11 cellular contexts compared by ENCODE assay signal in the genomic region with DNA sequence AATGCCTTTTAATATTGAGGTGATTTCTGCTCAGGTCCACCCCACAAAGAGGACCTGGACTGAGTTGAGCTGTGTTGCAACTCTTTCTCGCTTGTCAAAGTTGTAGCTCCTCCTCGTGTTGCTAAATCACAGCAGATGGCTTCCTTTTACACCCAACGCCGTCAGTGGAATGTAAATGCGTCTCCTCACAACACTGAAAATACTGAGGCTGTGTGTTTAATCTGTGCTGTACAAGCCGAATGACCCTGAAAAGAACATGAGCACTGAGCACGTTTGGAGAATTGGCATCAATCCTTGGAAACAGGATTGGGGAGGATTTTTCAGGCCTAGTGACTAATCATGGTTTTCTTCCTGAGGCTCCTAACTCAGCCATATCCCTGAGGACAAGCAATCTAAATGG.
DNase-seq lines count a peak whose midpoint lies in the region; ATAC-seq and TF ChIP-seq lines count a peak whose summit lies in the region.
"Had no signal": no experiment of that assay in that cellular context is flagged by ENCODE, and none has a peak within 500 bp of the region (broad histone marks: within the 10 kb centered on the region; RNA-seq: fewer than 3 reads in every experiment).

No MANE protein-coding gene starts in this region.

- no peak overlapping the region for H3K27ac ChIP-seq in mesendoderm (ENCODE audit: low read depth, low read length)
- no peak overlapping the region for H3K27ac ChIP-seq in aorta (ENCODE audit: low read depth in 1 of 2, low read length in 2 of 2)
- H3K27ac ChIP-seq: BLaER1 treated with 17β-estradiol and CSF1 and Interleukin-3, amounts not matched to agents 10 nM and 100 nM had no signal

- no peak overlapping the region for H3K4me3 ChIP-seq in choroid plexus epithelial cell (ENCODE audit: low read depth, low read length)
- H3K4me3 ChIP-seq in mesendoderm (ENCODE audit: low read length): no peak overlapping the region
- no peak overlapping the region for H3K4me3 ChIP-seq in aorta (ENCODE audit: low read length in 2 of 2)
- no peak overlapping the region for H3K4me3 ChIP-seq in lower leg skin (ENCODE audit: low read depth, poor library complexity, severe bottlenecking)
- H3K4me3 ChIP-seq: BLaER1 treated with 17β-estradiol and CSF1 and Interleukin-3, amounts not matched to agents 10 nM and 100 nM had no signal

- no peak overlapping the region for H2AK5ac ChIP-seq in mesendoderm (ENCODE audit: low read length)

- TF ChIP-seq CTCF in choroid plexus epithelial cell (conservative IDR thresholded peaks at IDR 0.05; ENCODE audit: low read depth, low read length) (no peak), lower leg skin (IDR thresholded peaks at IDR 0.05) (no peak)

- H4K8ac ChIP-seq in mesendoderm (ENCODE audit: low read depth, low read length): no peak overlapping the region

- no peak overlapping the region for H3K23ac ChIP-seq in mesendoderm (ENCODE audit: low read length)

- DNase-seq in SKM-1 treated with dmso at 0.1 percent for 144 hours (lab: John Stamatoyannopoulos, UW; ENCODE audit: unreplicated experiment) (peak; percentile 55), SKM-1 (lab: John Stamatoyannopoulos, UW; ENCODE audit: unreplicated experiment) (no peak), choroid plexus epithelial cell (ENCODE audit: low read depth) (peak; percentile 91), mesendoderm (peak; percentile 32), aorta (no peak), lower leg skin (ENCODE audit: low spot score in 2 of 2) (no peak)
- no peak for DNase-seq in activated CD8-positive, alpha-beta memory T cell treated with anti-CD3 and anti-CD28 coated beads for 24 hours
- DNase-seq: activated CD4-positive, CD25-positive, alpha-beta regulatory T cell treated with anti-CD3 and anti-CD28 coated beads, Interleukin-2, amount 50 U/mL, for 72 hours; cortex of kidney had no signal

- H3K36me3 ChIP-seq in mesendoderm (ENCODE audit: control insufficient read depth, insufficient read depth, low read length) (no peaks in the 10 kb centered on the region), aorta (ENCODE audit: control insufficient read depth in 1 of 2, insufficient read depth in 2 of 2, low read length in 1 of 2) (no peaks in the 10 kb centered on the region)
- H3K36me3 ChIP-seq: BLaER1 treated with 17β-estradiol and CSF1 and Interleukin-3, amounts not matched to agents 10 nM and 100 nM had no signal

- no peaks in the 10 kb centered on the region for H3K9me3 ChIP-seq in aorta (ENCODE audit: control insufficient read depth, low read length)
- H3K9me3 ChIP-seq: BLaER1 treated with 17β-estradiol and CSF1 and Interleukin-3, amounts not matched to agents 10 nM and 100 nM had no signal

- H4K5ac ChIP-seq in mesendoderm (ENCODE audit: low read length): no peak overlapping the region

- intact Hi-C loops in aorta (cut with DNase I) (no loop called here), lower leg skin (cut with DNase I; ENCODE audit: low total_unique reads) (no loop called here)

- peak; percentile 79 for ATAC-seq in aorta (ENCODE audit: low FRiP score)
- ATAC-seq in GM18511 (IDR thresholded peaks at IDR 0.05; ENCODE audit: unreplicated experiment): no peak

- no peak overlapping the region for H2BK120ac ChIP-seq in mesendoderm (ENCODE audit: low read depth, low read length)

- no peak overlapping the region for H3K56ac ChIP-seq in mesendoderm (ENCODE audit: low read length)

- no peak overlapping the region for H3K4ac ChIP-seq in mesendoderm (ENCODE audit: low read depth, low read length)

- WGBS in mesendoderm (ENCODE audit: extremely low coverage, insufficient coverage, low lambda C conversion rate): no CpG with 5 or more reads among the region's 7 CpGs
- WGBS in aorta, 2 donors: 32 to 35% methylated on average over 7 of the region's 7 CpGs
- WGBS in lower leg skin, 2 donors: 21 to 32% methylated on average over 7 of the region's 7 CpGs

- H3K18ac ChIP-seq in mesendoderm (ENCODE audit: low read length): no peak overlapping the region

- no peak overlapping the region for H2BK5ac ChIP-seq in mesendoderm (ENCODE audit: low read length)

- no peaks in the 10 kb centered on the region for H3K79me2 ChIP-seq in mesendoderm (ENCODE audit: control insufficient read depth, insufficient read depth, low read length)

- no peak for TF ChIP-seq POLR2A in lower leg skin (IDR thresholded peaks at IDR 0.05)

- H3K4me2 ChIP-seq in mesendoderm (ENCODE audit: low read length): no peak overlapping the region
- H3K4me2 ChIP-seq: BLaER1 treated with 17β-estradiol and CSF1 and Interleukin-3, amounts not matched to agents 10 nM and 100 nM had no signal

- H3K79me1 ChIP-seq in mesendoderm (ENCODE audit: low read length): no peaks in the 10 kb centered on the region

- H3K27me3 ChIP-seq in mesendoderm (ENCODE audit: insufficient read depth, low read length, poor library complexity): no peaks in the 10 kb centered on the region
- H3K27me3 ChIP-seq in aorta (ENCODE audit: control insufficient read depth in 1 of 2, insufficient read depth in 2 of 2, low read length in 1 of 2): no peaks in the 10 kb centered on the region
- H3K27me3 ChIP-seq: BLaER1 treated with 17β-estradiol and CSF1 and Interleukin-3, amounts not matched to agents 10 nM and 100 nM had no signal

- no peak overlapping the region for H3K9ac ChIP-seq in mesendoderm (ENCODE audit: low read length)
- H3K9ac ChIP-seq: BLaER1 treated with 17β-estradiol and CSF1 and Interleukin-3, amounts not matched to agents 10 nM and 100 nM had no signal

- H3K4me1 ChIP-seq in mesendoderm (ENCODE audit: control insufficient read depth, low read depth, low read length) (peaks cover 1% of the 10 kb centered on the region), aorta (ENCODE audit: control insufficient read depth in 1 of 2, insufficient read depth in 2 of 2, low read length in 2 of 2) (peaks cover 0 to 4% of the 10 kb centered on the region in 2 donors)

- no peak overlapping the region for H2BK15ac ChIP-seq in mesendoderm (replicated peaks; ENCODE audit: low read depth)

Comparison
In these comparisons a context has a peak if more than half of its experiments do, and no peak if none do; other contexts are left out.
1. DNase-seq: peak in SKM-1 treated with dmso at 0.1 percent for 144 hours (single experiment), choroid plexus epithelial cell (single experiment) and mesendoderm (single experiment); none in SKM-1 (single experiment), aorta (0 of 2), activated CD8-positive, alpha-beta memory T cell treated with anti-CD3 and anti-CD28 coated beads for 24 hours (single experiment) and lower leg skin (0 of 2).